Comparison of ENCODE assay signal across 10 cellular contexts in genomic region chr2:37776487-37776886, GRCh38.
DNase-seq lines count a peak whose midpoint lies in the region; ATAC-seq and TF ChIP-seq lines count a peak whose summit lies in the region.
"Had no signal": no experiment of that assay in that cellular context is flagged by ENCODE, and none has a peak within 500 bp of the region (broad histone marks: within the 10 kb centered on the region; RNA-seq: fewer than 3 reads in every experiment).

No MANE protein-coding gene starts in this region.

- H3K79me2 ChIP-seq in SK-N-SH (ENCODE audit: insufficient read depth) = no peaks in the 10 kb centered on the region

- H3K27me3 Mint-ChIP-seq in naive thymus-derived CD8-positive, alpha-beta T cell = peaks cover 0 to 4% (median 0%) of the 10 kb centered on the region in 5 donors
- H3K27me3 Mint-ChIP-seq: stimulated activated naive CD8-positive, alpha-beta T cell treated with anti-CD3 and anti-CD28 coated beads, Interleukin-15, Interleukin-2, amounts not matched to agents 100 ng/mL and 50 ng/mL, for 24 hours had no signal

- peaks cover 37% of the 10 kb centered on the region for H3F3A ChIP-seq in SK-N-SH (replicated peaks; ENCODE audit: insufficient read depth)

- no peak overlapping the region for H3K4me3 Mint-ChIP-seq in naive thymus-derived CD8-positive, alpha-beta T cell
- H3K4me3 Mint-ChIP-seq: stimulated activated naive CD8-positive, alpha-beta T cell treated with anti-CD3 and anti-CD28 coated beads, Interleukin-15, Interleukin-2, amounts not matched to agents 100 ng/mL and 50 ng/mL, for 24 hours had no signal

- peak overlapping the region; percentile 61; the same call in 1 of the 2 replicates for H3K9ac ChIP-seq in SK-N-SH
- no peak overlapping the region for H3K9ac ChIP-seq in rectal smooth muscle tissue (ENCODE audit: low read length)

- no peak overlapping the region for H2AFZ ChIP-seq in SK-N-SH (ENCODE audit: low read depth)

- ATAC-seq in naive thymus-derived CD8-positive, alpha-beta T cell = no peak
- ATAC-seq: body of pancreas had no signal

- H3K27me3 ChIP-seq in SK-N-SH (ENCODE audit: insufficient read depth) = no peaks in the 10 kb centered on the region
- no peaks in the 10 kb centered on the region for H3K27me3 ChIP-seq in rectal smooth muscle tissue (ENCODE audit: control insufficient read depth, insufficient read depth, low read length)
- H3K27me3 ChIP-seq: body of pancreas had no signal

- POLR2A ChIA-PET in SK-N-SH (lab: Yijun Ruan, JAX) = no interaction called here
- POLR2A ChIA-PET in naive thymus-derived CD8-positive, alpha-beta T cell (lab: Charles Lee) = no interaction called here

- peak overlapping the region; percentile 86 to 95 for H3K27ac ChIP-seq in SK-N-SH (ENCODE audit: low read depth in 2 of 2, low read length in 1 of 2)
- H3K27ac ChIP-seq in rectal smooth muscle tissue (ENCODE audit: low read depth, low read length) = peak overlapping the region; percentile 87
- H3K27ac ChIP-seq: body of pancreas had no signal

- H3K4me2 ChIP-seq in SK-N-SH = peak overlapping the region; percentile 74

- CTCF ChIA-PET in SK-N-SH (lab: Yijun Ruan, JAX) = interaction anchor here (1.0 kb wide), 2 partner anchors 18 to 32 kb away, joined by 3 read pairs; no protein-coding TSS in a partner anchor

- H4K20me1 ChIP-seq in SK-N-SH (ENCODE audit: insufficient read depth) = no peaks in the 10 kb centered on the region

- peaks cover 0 to 17% (median 0%) of the 10 kb centered on the region in 3 donors for H3K36me3 Mint-ChIP-seq in naive thymus-derived CD8-positive, alpha-beta T cell

- no peak overlapping the region; a peak in 1 of 4 replicates for H3K4me3 ChIP-seq in SK-N-SH (ENCODE audit: low read depth in 2 of 2, low read length in 1 of 2)
- no peak overlapping the region for H3K4me3 ChIP-seq in fibroblast of mammary gland (ENCODE audit: control insufficient read depth, low read depth, low read length)
- H3K4me3 ChIP-seq in rectal smooth muscle tissue (ENCODE audit: low read length) = no peak overlapping the region
- H3K4me3 ChIP-seq: body of pancreas had no signal

- peak overlapping the region in 2 of 10 donors; percentile 40 to 59 for H3K27ac Mint-ChIP-seq in naive thymus-derived CD8-positive, alpha-beta T cell
- H3K27ac Mint-ChIP-seq: stimulated activated naive CD8-positive, alpha-beta T cell treated with anti-CD3 and anti-CD28 coated beads, Interleukin-15, Interleukin-2, amounts not matched to agents 100 ng/mL and 50 ng/mL, for 24 hours had no signal

- H3K36me3 ChIP-seq in SK-N-SH (replicated peaks in 1 of 2; ENCODE audit: control insufficient read depth in 1 of 2, insufficient read depth in 2 of 2, low read length in 1 of 2) (no peaks in the 10 kb centered on the region), rectal smooth muscle tissue (ENCODE audit: control insufficient read depth, insufficient read depth, low read length) (no peaks in the 10 kb centered on the region)

- no peak for TF ChIP-seq RAD21 in SK-N-SH (IDR thresholded peaks at IDR 0.05; ENCODE audit: low read length)

- DNase-seq in ELF-1 (ENCODE audit: low read depth, low spot score) = peak; percentile 83
- DNase-seq in SK-N-SH = no peak
- DNase-seq in fibroblast of mammary gland (ENCODE audit: low read depth) = peak; percentile 87
- no peak for DNase-seq in UCSD-AML1 (lab: John Stamatoyannopoulos, UW; ENCODE audit: unreplicated experiment)
- no peak for DNase-seq in T-helper 2 cell
- DNase-seq in naive thymus-derived CD8-positive, alpha-beta T cell = no peak
- DNase-seq in NOMO-1 treated with DMSO at 0.1 percent for 48 hours (lab: John Stamatoyannopoulos, UW; ENCODE audit: unreplicated experiment) = no peak

- WGBS in SK-N-SH (ENCODE audit: low lambda C conversion rate) = 8% methylated on average over 3 of the region's 3 CpGs

- TF ChIP-seq EP300 in SK-N-SH (IDR thresholded peaks at IDR 0.05; ENCODE audit: borderline replicate concordance in 1 of 2, low read depth in 1 of 2, low read length in 1 of 2) = peak in 1 of 2 experiments; percentile 96; a peak in 2 of 4 replicates

- no peak for TF ChIP-seq CTCF in SK-N-SH (IDR thresholded peaks at IDR 0.05)
- TF ChIP-seq CTCF in fibroblast of mammary gland (conservative IDR thresholded peaks at IDR 0.05; ENCODE audit: control insufficient read depth, insufficient read depth, low read depth, low read length) = no peak

- H3K4me1 Mint-ChIP-seq in naive thymus-derived CD8-positive, alpha-beta T cell = no peaks in the 10 kb centered on the region

- H3K9me3 Mint-ChIP-seq in naive thymus-derived CD8-positive, alpha-beta T cell = peaks cover 0 to 19% (median 0%) of the 10 kb centered on the region in 9 donors

- H3K4me1 ChIP-seq in SK-N-SH (ENCODE audit: control insufficient read depth in 1 of 2, insufficient read depth in 2 of 2, low read depth in 1 of 2, low read length in 1 of 2) = peaks cover 45 to 56% of the 10 kb centered on the region in 2 experiments
- peaks cover 82% of the 10 kb centered on the region for H3K4me1 ChIP-seq in rectal smooth muscle tissue (ENCODE audit: control insufficient read depth, insufficient read depth, low read length)
- H3K4me1 ChIP-seq: body of pancreas had no signal

- H3K9me2 ChIP-seq in SK-N-SH = no peaks in the 10 kb centered on the region

- H3K9me3 ChIP-seq in SK-N-SH = no peaks in the 10 kb centered on the region
- H3K9me3 ChIP-seq: body of pancreas had no signal

TF ChIP-seq in SK-N-SH, 30 proteins besides CTCF, POLR2A, EP300 and RAD21 (continues in another document):
- TF ChIP-seq NFIC (IDR thresholded peaks at IDR 0.05; ENCODE audit: borderline replicate concordance) = peak; percentile 94
- TF ChIP-seq, protein P1, sequence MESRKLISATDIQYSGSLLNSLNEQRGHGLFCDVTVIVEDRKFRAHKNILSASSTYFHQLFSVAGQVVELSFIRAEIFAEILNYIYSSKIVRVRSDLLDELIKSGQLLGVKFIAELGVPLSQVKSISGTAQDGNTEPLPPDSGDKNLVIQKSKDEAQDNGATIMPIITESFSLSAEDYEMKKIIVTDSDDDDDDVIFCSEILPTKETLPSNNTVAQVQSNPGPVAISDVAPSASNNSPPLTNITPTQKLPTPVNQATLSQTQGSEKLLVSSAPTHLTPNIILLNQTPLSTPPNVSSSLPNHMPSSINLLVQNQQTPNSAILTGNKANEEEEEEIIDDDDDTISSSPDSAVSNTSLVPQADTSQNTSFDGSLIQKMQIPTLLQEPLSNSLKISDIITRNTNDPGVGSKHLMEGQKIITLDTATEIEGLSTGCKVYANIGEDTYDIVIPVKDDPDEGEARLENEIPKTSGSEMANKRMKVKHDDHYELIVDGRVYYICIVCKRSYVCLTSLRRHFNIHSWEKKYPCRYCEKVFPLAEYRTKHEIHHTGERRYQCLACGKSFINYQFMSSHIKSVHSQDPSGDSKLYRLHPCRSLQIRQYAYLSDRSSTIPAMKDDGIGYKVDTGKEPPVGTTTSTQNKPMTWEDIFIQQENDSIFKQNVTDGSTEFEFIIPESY (IDR thresholded peaks at IDR 0.05; ENCODE audit: borderline replicate concordance, low read depth) = 0 out of 2 replicates have a peak, but pooled peaks have one; percentile 47
- no peak for TF ChIP-seq GATA2 (CRISPR knock-in tag; IDR thresholded peaks at IDR 0.05)
- 0 out of 2 replicates have a peak, but pooled peaks have one; percentile 35 for TF ChIP-seq YY1 (IDR thresholded peaks at IDR 0.05; ENCODE audit: low read depth)
- TF ChIP-seq REST (IDR thresholded peaks at IDR 0.05; ENCODE audit: low read depth, low read length) = peak; percentile 47; the same call in 1 of the 2 replicates
- peak; percentile 95 for TF ChIP-seq FOSL2 (IDR thresholded peaks at IDR 0.05; ENCODE audit: borderline replicate concordance, low read depth)
- no peak for TF ChIP-seq EZH2phosphoT487 (IDR thresholded peaks at IDR 0.05; ENCODE audit: borderline replicate concordance, low read depth)
- TF ChIP-seq PBX3 (IDR thresholded peaks at IDR 0.05) = peak; percentile 90
- TF ChIP-seq JUND (IDR thresholded peaks at IDR 0.05) = peak; percentile 96
- no peak for TF ChIP-seq CHD2 (IDR thresholded peaks at IDR 0.05; ENCODE audit: low read length, partially characterized antibody)
- TF ChIP-seq FOXJ3 (CRISPR knock-in tag; IDR thresholded peaks at IDR 0.05) = no peak
- peak; percentile 94 for TF ChIP-seq TEAD4 (IDR thresholded peaks at IDR 0.05; ENCODE audit: borderline replicate concordance, insufficient read depth)
- TF ChIP-seq TCF12 (IDR thresholded peaks at IDR 0.05) = peak; percentile 95

Comparison
In these comparisons a context has a peak if more than half of its experiments do, and no peak if none do; other contexts are left out.
1. DNase-seq: peak in ELF-1 (single experiment) and fibroblast of mammary gland (single experiment); none in SK-N-SH (single experiment), UCSD-AML1 (single experiment), T-helper 2 cell (0 of 5), naive thymus-derived CD8-positive, alpha-beta T cell (0 of 10) and NOMO-1 treated with DMSO at 0.1 percent for 48 hours (single experiment).